15 cellular contexts compared by ENCODE assay signal in the genomic region with DNA sequence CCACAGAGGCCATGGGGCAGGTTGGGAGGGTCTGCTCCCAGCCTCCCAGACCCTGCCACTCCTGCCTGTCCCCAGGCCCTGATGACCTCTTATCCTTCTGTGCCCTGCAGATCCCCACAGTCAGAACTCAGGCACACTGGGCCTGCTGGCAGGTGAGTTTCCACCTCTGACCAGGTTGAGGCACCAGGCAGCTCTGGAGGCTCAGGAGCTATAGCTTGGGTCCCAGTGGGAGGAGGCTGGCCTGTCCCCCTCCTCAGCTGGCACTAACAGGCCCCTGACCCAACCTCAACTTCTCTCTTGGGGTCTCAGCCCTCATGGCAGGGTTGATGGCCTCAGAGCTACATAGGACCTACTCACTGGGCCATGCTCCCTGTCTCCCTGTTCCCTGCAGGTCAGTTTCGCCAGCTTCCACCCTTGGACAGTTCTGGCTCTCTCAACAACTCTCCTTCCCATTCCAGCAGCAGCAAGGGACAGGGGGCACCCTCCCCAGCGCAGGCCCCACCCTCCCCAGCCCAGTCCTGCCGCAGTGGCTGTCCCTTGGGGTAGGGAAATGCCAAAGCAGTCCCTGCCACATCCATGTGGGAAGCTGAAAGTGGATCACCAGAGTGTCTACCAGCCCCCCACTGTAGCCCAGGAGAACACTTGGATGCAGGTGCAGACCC. TPM values are rescaled to one million over a fixed set of nuclear protein-coding genes. Genes with fewer than 3 reads are reported as not detected.
A peak's percentile ranks its signal among the peaks of the same experiment; 100 is the strongest.
DNase-seq lines count a peak whose midpoint lies in the region; ATAC-seq and TF ChIP-seq lines count a peak whose summit lies in the region.
"Had no signal": no experiment of that assay in that cellular context is flagged by ENCODE, and none has a peak within 500 bp of the region (broad histone marks: within the 10 kb centered on the region; RNA-seq: fewer than 3 reads in every experiment).

No MANE protein-coding gene starts in this region.

- no peak for TF ChIP-seq CTCF in AG04450 (IDR thresholded peaks at IDR 0.05; ENCODE audit: low read depth, low read length)
- TF ChIP-seq CTCF in RWPE2 (IDR thresholded peaks at IDR 0.05; ENCODE audit: poor library complexity, severe bottlenecking) = no peak
- no peak for TF ChIP-seq CTCF in left lung (IDR thresholded peaks at IDR 0.05)
- TF ChIP-seq CTCF in spleen (IDR thresholded peaks at IDR 0.05 in 8 of 11, conservative IDR thresholded peaks at IDR 0.05 in 3 of 11) = no peak

- CTCF ChIA-PET in AG04450 (lab: Charles Lee) = interaction anchor here (0.7 kb wide), 1 partner anchor 29 kb away, joined by 6 read pairs; no protein-coding TSS in a partner anchor

- 85 to 100% (median 85%) methylated on average over 3 of the region's 3 CpGs for WGBS in spleen, 5 donors

- H3K9me3 ChIP-seq in AG04450 (ENCODE audit: control insufficient read depth, insufficient read depth, low read length) (no peaks in the 10 kb centered on the region; the same call in 1 of the 2 replicates), RWPE2 (ENCODE audit: severe bottlenecking) (no peaks in the 10 kb centered on the region), left lung (no peaks in the 10 kb centered on the region), spleen (no peaks in the 10 kb centered on the region)

- H3K4me3 ChIP-seq in AG04450 (ENCODE audit: low read depth, low read length) = no peak overlapping the region
- no peak overlapping the region for H3K4me3 ChIP-seq in RWPE2 (ENCODE audit: severe bottlenecking)
- no peak overlapping the region for H3K4me3 ChIP-seq in left lung
- no peak overlapping the region for H3K4me3 ChIP-seq in spleen

- no peak for DNase-seq in AG04450 (ENCODE audit: low read depth, low spot score)
- DNase-seq in RWPE2 (ENCODE audit: low spot score) = no peak
- DNase-seq in left lung = peak in 1 of 2 donors; percentile 57
- DNase-seq in spleen = no peak
- DNase-seq in activated naive CD4-positive, alpha-beta T cell treated with Interleukin-2 at 50 U/mL for 16 hours = no peak
- DNase-seq: DMS153, NCI-H2227 treated with DMSO at 0.1 percent for 48 hours had no signal

- H3K27ac ChIP-seq in AG04450 (ENCODE audit: low read depth, low read length) (peak overlapping the region; percentile 85), RWPE2 (ENCODE audit: poor library complexity, severe bottlenecking) (peak overlapping the region; percentile 19), left lung (peak overlapping the region; percentile 40 to 84), spleen (peak overlapping the region; percentile 6 to 85 (median 66))
- H3K27ac ChIP-seq: epithelial cell of prostate had no signal

- TF ChIP-seq POLR2A in spleen (IDR thresholded peaks at IDR 0.05) = no peak

- H3K27me3 ChIP-seq in AG04450 (ENCODE audit: control insufficient read depth, insufficient read depth, low read length) (no peaks in the 10 kb centered on the region), RWPE2 (ENCODE audit: insufficient read depth, poor library complexity, severe bottlenecking) (no peaks in the 10 kb centered on the region), left lung (peaks cover 0 to 40% of the 10 kb centered on the region in 2 donors), spleen (replicated peaks in 1 of 7) (peaks cover 0 to 29% (median 4%) of the 10 kb centered on the region in 7 donors)

- POLR2A ChIA-PET in AG04450 (lab: Yijun Ruan, JAX) = interaction anchor here (1.4 to 1.8 kb wide), 2 partner anchors 13 to 14 kb away, joined by 4 to 8 read pairs; no protein-coding TSS in a partner anchor

- H3K4me1 ChIP-seq in RWPE2 (ENCODE audit: insufficient read depth, poor library complexity, severe bottlenecking) = peaks cover 16% of the 10 kb centered on the region
- peaks cover 0 to 7% of the 10 kb centered on the region in 2 donors for H3K4me1 ChIP-seq in left lung
- peaks cover 4 to 80% (median 54%) of the 10 kb centered on the region in 6 donors for H3K4me1 ChIP-seq in spleen

- intact Hi-C loops in left lung (cut with DNase I) (no loop called here), spleen (cut with DNase I; ENCODE audit: low total_unique reads) (no loop called here)

- ATAC-seq in RWPE2 (ENCODE audit: low read depth) (no peak), left lung (no peak), HG02623 (IDR thresholded peaks at IDR 0.05; ENCODE audit: unreplicated experiment) (no peak), HG03565 (IDR thresholded peaks at IDR 0.05; ENCODE audit: unreplicated experiment) (no peak), HG02973 (IDR thresholded peaks at IDR 0.05; ENCODE audit: unreplicated experiment) (no peak)
- ATAC-seq: Panc1 had no signal

- H3K36me3 ChIP-seq in RWPE2 (ENCODE audit: low read depth) = no peaks in the 10 kb centered on the region
- H3K36me3 ChIP-seq in left lung = no peaks in the 10 kb centered on the region
- H3K36me3 ChIP-seq in spleen = no peaks in the 10 kb centered on the region

RNA-seq across cellular contexts. Expression of gene AEBP1, which starts 2.7 kb away (rescaled TPM):
- polyA plus RNA-seq in AG04450 (2011; rRNA removed) = 18.5 and 30.7 TPM in 2 replicates
- 19.8 and 37.9 TPM in 2 replicates for polyA minus RNA-seq in AG04450 (2011; rRNA and poly(A)+ RNA removed)
- total RNA-seq in left lung = 100 to 1,000 TPM; 167 to 195 TPM
- 100 to 1,000 TPM in 2 of 7 donors, 10 to 100 TPM in 5; 67.5 to 106 (median 88.3) TPM for total RNA-seq in spleen
- polyA plus RNA-seq in spleen = 10 to 100 TPM; 41.3 to 71.7 (median 49.7) TPM

RNA-seq across cellular contexts. Expression of gene POLM, which starts 19.1 kb away (rescaled TPM):
- polyA plus RNA-seq in AG04450 (2011; rRNA removed) (4.6 and 5.1 TPM in 2 replicates), spleen (10 to 100 TPM; 22.0 to 44.9 (median 30.3) TPM)
- polyA minus RNA-seq in AG04450 (2011; rRNA and poly(A)+ RNA removed) = 11.0 and 11.6 TPM in 2 replicates
- total RNA-seq in left lung (10 to 100 TPM; 16.7 to 26.4 TPM), spleen (100 to 1,000 TPM in 1 of 7 donors, 10 to 100 TPM in 6; 42.8 to 104 (median 63.4) TPM)

RNA-seq across cellular contexts. Expression of gene POLD2, which starts 21.9 kb away (rescaled TPM):
- polyA plus RNA-seq in AG04450 (2011; rRNA removed) (64.8 and 79.6 TPM in 2 replicates), spleen (10 to 100 TPM; 53.7 to 79.1 (median 69.4) TPM)
- 29.0 and 39.8 TPM in 2 replicates for polyA minus RNA-seq in AG04450 (2011; rRNA and poly(A)+ RNA removed)
- total RNA-seq in left lung (100 to 1,000 TPM in 1 of 2 donors, 10 to 100 TPM in 1; 68.3 to 115 TPM), spleen (10 to 100 TPM; 31.9 to 73.0 (median 40.9) TPM)

RNA-seq across cellular contexts. Expression of gene PGAM2, which starts 36.1 kb away (rescaled TPM):
- polyA plus RNA-seq in AG04450 (2011; rRNA removed) (not detected in 2 replicates), spleen (1 to 10 TPM; 1.6 to 4.0 (median 2.6) TPM)
- not detected in 2 replicates for polyA minus RNA-seq in AG04450 (2011; rRNA and poly(A)+ RNA removed)
- total RNA-seq in left lung (under 1 TPM in 1 of 2 donors, not detected in 1; 0.79 TPM), spleen (1 to 10 TPM in 4 of 7 donors, under 1 TPM in 2, not detected in 1; 0.75 to 2.8 (median 1.2) TPM)

RNA-seq across cellular contexts. Expression of gene MYL7, which starts 39.7 kb away (rescaled TPM):
- polyA plus RNA-seq in AG04450 (2011; rRNA removed) (not detected in 2 replicates), spleen (under 1 TPM in 1 of 3 donors, not detected in 2; 0.22 TPM)
- not detected in 2 replicates for polyA minus RNA-seq in AG04450 (2011; rRNA and poly(A)+ RNA removed)
- total RNA-seq in left lung (1 to 10 TPM; 1.5 to 1.8 TPM), spleen (1 to 10 TPM in 1 of 7 donors, not detected in 6; 1.6 TPM)
- total RNA-seq: activated T-helper 2 cell treated with anti-CD3 and anti-CD28 coated beads, Interferon-gamma antibody, Interleukin-2, Interleukin-4, amounts not matched to agents 10 μg/mL and 5 μg/mL and 100 μg/mL, durations not matched to agents 14 hours and 24 hours and 36 hours; mononuclear cell; renal cortical epithelial cell had no signal

Comparison
In these comparisons a context has a peak if more than half of its experiments do, and no peak if none do; other contexts are left out.
1. H3K27ac ChIP-seq: peak in every context shown above with its lines; median percentile 85 in AG04450; 66 in spleen; 62 in left lung; 19 in RWPE2.